8 cellular contexts compared by ENCODE assay signal in genomic region chr14:92652413-92653151, GRCh38.
DNase-seq lines count a peak whose midpoint lies in the region; ATAC-seq and TF ChIP-seq lines count a peak whose summit lies in the region.

No MANE protein-coding gene starts in this region.

- H3K4me1 Mint-ChIP-seq in activated CD4-positive, alpha-beta T cell treated with anti-CD3 and anti-CD28 coated beads, Interleukin-2, amount 10 ng/mL, durations not matched to agents 7 days and 5 days = peaks cover 76% of the 10 kb centered on the region
- peaks cover 79% of the 10 kb centered on the region for H3K4me1 Mint-ChIP-seq in activated naive CD8-positive, alpha-beta T cell treated with anti-CD3 and anti-CD28 coated beads, Interleukin-2, amount 10 ng/mL, durations not matched to agents 7 days and 5 days

- H3K9me3 ChIP-seq in lower lobe of right lung = no peaks in the 10 kb centered on the region
- no peaks in the 10 kb centered on the region for H3K9me3 ChIP-seq in tibial artery

- H3K27me3 ChIP-seq in lower lobe of right lung (ENCODE audit: low read depth) (no peaks in the 10 kb centered on the region), tibial artery (no peaks in the 10 kb centered on the region)

- H3K4me1 ChIP-seq in lower lobe of right lung (peaks cover 59% of the 10 kb centered on the region), tibial artery (peaks cover 2 to 31% (median 24%) of the 10 kb centered on the region in 4 donors)

- peak; percentile 33 for DNase-seq in activated CD4-positive, alpha-beta T cell treated with anti-CD3 and anti-CD28 coated beads, Interleukin-2, amount 10 ng/mL, durations not matched to agents 7 days and 5 days
- no peak for DNase-seq in activated CD4-positive, alpha-beta T cell treated with anti-CD3 and anti-CD28 coated beads for 1 hour
- DNase-seq in activated naive CD8-positive, alpha-beta T cell treated with anti-CD3 and anti-CD28 coated beads, Interleukin-2, amount 10 ng/mL, durations not matched to agents 7 days and 5 days = peak; percentile 61
- DNase-seq in lower lobe of right lung = no peak
- no peak for DNase-seq in tibial artery
- no peak for DNase-seq in GM19240 (ENCODE audit: insufficient read length, low spot score)
- no peak for DNase-seq in foreskin fibroblast

- H3K4me3 Mint-ChIP-seq in activated CD4-positive, alpha-beta T cell treated with anti-CD3 and anti-CD28 coated beads, Interleukin-2, amount 10 ng/mL, durations not matched to agents 7 days and 5 days = peak overlapping the region; percentile 97
- peak overlapping the region; percentile 99 for H3K4me3 Mint-ChIP-seq in activated naive CD8-positive, alpha-beta T cell treated with anti-CD3 and anti-CD28 coated beads, Interleukin-2, amount 10 ng/mL, durations not matched to agents 7 days and 5 days

- H3K36me3 ChIP-seq in lower lobe of right lung (peaks cover 18% of the 10 kb centered on the region), tibial artery (peaks cover 7 to 24% (median 14%) of the 10 kb centered on the region in 3 donors)

- no peaks in the 10 kb centered on the region for H3K27me3 Mint-ChIP-seq in activated CD4-positive, alpha-beta T cell treated with anti-CD3 and anti-CD28 coated beads, Interleukin-2, amount 10 ng/mL, durations not matched to agents 7 days and 5 days
- H3K27me3 Mint-ChIP-seq in activated naive CD8-positive, alpha-beta T cell treated with anti-CD3 and anti-CD28 coated beads, Interleukin-2, amount 10 ng/mL, durations not matched to agents 7 days and 5 days = no peaks in the 10 kb centered on the region

- no peaks in the 10 kb centered on the region for H3K9me3 Mint-ChIP-seq in activated CD4-positive, alpha-beta T cell treated with anti-CD3 and anti-CD28 coated beads, Interleukin-2, amount 10 ng/mL, durations not matched to agents 7 days and 5 days
- H3K9me3 Mint-ChIP-seq in activated naive CD8-positive, alpha-beta T cell treated with anti-CD3 and anti-CD28 coated beads, Interleukin-2, amount 10 ng/mL, durations not matched to agents 7 days and 5 days = no peaks in the 10 kb centered on the region

- peaks cover 56% of the 10 kb centered on the region for H3K36me3 Mint-ChIP-seq in activated CD4-positive, alpha-beta T cell treated with anti-CD3 and anti-CD28 coated beads, Interleukin-2, amount 10 ng/mL, durations not matched to agents 7 days and 5 days (ENCODE audit: low read depth)
- H3K36me3 Mint-ChIP-seq in activated naive CD8-positive, alpha-beta T cell treated with anti-CD3 and anti-CD28 coated beads, Interleukin-2, amount 10 ng/mL, durations not matched to agents 7 days and 5 days = peaks cover 41% of the 10 kb centered on the region

- CTCF ChIA-PET in activated CD4-positive, alpha-beta T cell treated with anti-CD3 and anti-CD28 coated beads, Interleukin-2, amount 10 ng/mL, durations not matched to agents 7 days and 5 days (lab: Charles Lee) = interaction anchor here (1.0 to 1.2 kb wide), 2 partner anchors 15 kb away, joined by 3 to 6 read pairs; no protein-coding TSS in a partner anchor

- TF ChIP-seq CTCF in lower lobe of right lung (IDR thresholded peaks at IDR 0.05) = no peak
- no peak for TF ChIP-seq CTCF in tibial artery (IDR thresholded peaks at IDR 0.05)
- TF ChIP-seq CTCF in foreskin fibroblast (IDR thresholded peaks at IDR 0.05; ENCODE audit: low read depth, low read length) = no peak

- peak; percentile 7 for ATAC-seq in activated naive CD8-positive, alpha-beta T cell treated with anti-CD3 and anti-CD28 coated beads, Interleukin-2, amount 10 ng/mL, durations not matched to agents 7 days and 5 days (ENCODE audit: low read depth)
- ATAC-seq in lower lobe of right lung (peak; percentile 1), GM18873 (IDR thresholded peaks at IDR 0.05; ENCODE audit: low FRiP score, unreplicated experiment) (no peak)

- intact Hi-C loops in lower lobe of right lung (cut with DNase I) (no loop called here), tibial artery (cut with DNase I; ENCODE audit: low total_unique reads) (no loop called here)

- POLR2A ChIA-PET in activated CD4-positive, alpha-beta T cell treated with anti-CD3 and anti-CD28 coated beads, Interleukin-2, amount 10 ng/mL, durations not matched to agents 7 days and 5 days (lab: Charles Lee) = interaction anchor here (1.0 kb wide), 1 partner anchor 67 kb away, joined by 3 read pairs; no protein-coding TSS in a partner anchor
- POLR2A ChIA-PET in activated naive CD8-positive, alpha-beta T cell treated with anti-CD3 and anti-CD28 coated beads, Interleukin-2, amount 10 ng/mL, durations not matched to agents 7 days and 5 days (lab: Charles Lee) = interaction anchor here (0.6 to 5.3 kb wide), 13 partner anchors 8 to 134 kb away, joined by 3 to 43 read pairs (median 5); no protein-coding TSS in a partner anchor

- H3K27ac ChIP-seq in lower lobe of right lung (peak overlapping the region; percentile 81), tibial artery (peak overlapping the region; percentile 16 to 93)

- H3K4me3 ChIP-seq in lower lobe of right lung (peak overlapping the region; percentile 58), tibial artery (peak overlapping the region; percentile 33 to 35), foreskin fibroblast (ENCODE audit: low read depth in 1 of 2, low read length in 2 of 2) (no peak overlapping the region)

- H3K27ac Mint-ChIP-seq in activated CD4-positive, alpha-beta T cell treated with anti-CD3 and anti-CD28 coated beads, Interleukin-2, amount 10 ng/mL, durations not matched to agents 7 days and 5 days = peak overlapping the region; percentile 98
- H3K27ac Mint-ChIP-seq in activated naive CD8-positive, alpha-beta T cell treated with anti-CD3 and anti-CD28 coated beads, Interleukin-2, amount 10 ng/mL, durations not matched to agents 7 days and 5 days = peak overlapping the region; percentile 99

Comparison
In these comparisons a context has a peak if more than half of its experiments do, and no peak if none do; other contexts are left out.
1. DNase-seq: peak in activated CD4-positive, alpha-beta T cell treated with anti-CD3 and anti-CD28 coated beads, Interleukin-2, amount 10 ng/mL, durations not matched to agents 7 days and 5 days (single experiment) and activated naive CD8-positive, alpha-beta T cell treated with anti-CD3 and anti-CD28 coated beads, Interleukin-2, amount 10 ng/mL, durations not matched to agents 7 days and 5 days (single experiment); none in activated CD4-positive, alpha-beta T cell treated with anti-CD3 and anti-CD28 coated beads for 1 hour (single experiment), lower lobe of right lung (single experiment), tibial artery (0 of 2), GM19240 (single experiment) and foreskin fibroblast (0 of 2).
2. H3K4me3 ChIP-seq: peak in lower lobe of right lung (single experiment) and tibial artery (2 of 2); none in foreskin fibroblast (0 of 2).